ENCODE assay signal across 23 cellular contexts in genomic region chr16:76777721-76778120, GRCh38.
DNase-seq lines count a peak whose midpoint lies in the region; ATAC-seq and TF ChIP-seq lines count a peak whose summit lies in the region.
"Had no signal": no experiment of that assay in that cellular context is flagged by ENCODE, and none has a peak within 500 bp of the region (broad histone marks: within the 10 kb centered on the region; RNA-seq: fewer than 3 reads in every experiment).

No MANE protein-coding gene starts in this region.

- BruUV-seq in MCF 10A (replicated peaks; lab: Mats Ljungman, UMichigan) (no TSS peak), mammary epithelial cell (replicated peaks; lab: Mats Ljungman, UMichigan) (TSS peak; percentile 96)

- in situ Hi-C loops in mammary epithelial cell (cut with MboI; ENCODE audit: low sequenced_read_pairs in 2 of 2): no loop called here

- H3K27me3 ChIP-seq in breast epithelium: no peaks in the 10 kb centered on the region
- no peaks in the 10 kb centered on the region for H3K27me3 ChIP-seq in mammary epithelial cell (ENCODE audit: insufficient read depth, low read length)
- H3K27me3 ChIP-seq: BE2C; BLaER1 treated with 17β-estradiol and CSF1 and Interleukin-3, amounts not matched to agents 10 nM and 100 nM had no signal

- H3K4me3 ChIP-seq in breast epithelium: no peak overlapping the region
- H3K4me3 ChIP-seq in mammary epithelial cell (replicated peaks in 1 of 3; ENCODE audit: insufficient read depth in 1 of 3, low read depth in 2 of 3, low read length in 3 of 3): no peak overlapping the region
- H3K4me3 ChIP-seq: A549; BLaER1 treated with 17β-estradiol and CSF1 and Interleukin-3, amounts not matched to agents 10 nM and 100 nM; GM23338 had no signal

- H3K27ac Mint-ChIP-seq in MCF 10A (ENCODE audit: low read depth, unreplicated experiment): peak overlapping the region; percentile 87
- H3K27ac Mint-ChIP-seq: CD14-positive monocyte; CD4-positive, alpha-beta T cell; CD8-positive, alpha-beta memory T cell; GM23338; H9 had no signal

- peak overlapping the region; percentile 30 for H3K4me2 ChIP-seq in mammary epithelial cell (ENCODE audit: insufficient read depth, low read depth, low read length)
- H3K4me2 ChIP-seq: A549; BLaER1 treated with 17β-estradiol and CSF1 and Interleukin-3, amounts not matched to agents 10 nM and 100 nM; GM23338 had no signal

- intact Hi-C loops in MCF 10A (cut with micrococcal nuclease): no loop called here
- intact Hi-C loops in breast epithelium (cut with DNase I; ENCODE audit: low total_unique reads): no loop called here
- intact Hi-C loops in mammary epithelial cell (cut with micrococcal nuclease): loop anchor here (5.0 kb wide), 1 partner anchor 40 kb away; no protein-coding TSS in a partner anchor

- CTCF ChIA-PET in MCF 10A (lab: Yijun Ruan, JAX): interaction anchor here (0.5 to 0.7 kb wide), 2 partner anchors 12 to 392 kb away, joined by 3 read pairs; no protein-coding TSS in a partner anchor
- CTCF ChIA-PET in mammary epithelial cell (lab: Charles Lee; ENCODE audit: low non-redundant PET): interaction anchor here (0.6 kb wide), 1 partner anchor 14 kb away, joined by 3 read pairs; no protein-coding TSS in a partner anchor

- 21% methylated on average over 5 of the region's 5 CpGs for WGBS in mammary epithelial cell (ENCODE audit: low coverage, missing lambda C conversion rate)

- H3K4me1 Mint-ChIP-seq in MCF 10A (ENCODE audit: insufficient read depth, unreplicated experiment): peaks cover 45% of the 10 kb centered on the region
- H3K4me1 Mint-ChIP-seq: CD14-positive monocyte; CD8-positive, alpha-beta memory T cell; GM23338; H9 had no signal

- H3K9me3 ChIP-seq in breast epithelium: peaks cover 0 to 6% of the 10 kb centered on the region in 2 donors
- H3K9me3 ChIP-seq in mammary epithelial cell (replicated peaks; ENCODE audit: insufficient read depth, low read length): no peaks in the 10 kb centered on the region
- H3K9me3 ChIP-seq: A549; BE2C; BLaER1 treated with 17β-estradiol and CSF1 and Interleukin-3, amounts not matched to agents 10 nM and 100 nM had no signal

- no peak for TF ChIP-seq POLR2A in breast epithelium (IDR thresholded peaks at IDR 0.05)

- DNase-seq in MCF 10A (ENCODE audit: unreplicated experiment): peak; percentile 66
- no peak for DNase-seq in breast epithelium (ENCODE audit: low spot score in 2 of 2)
- peak; percentile 58 for DNase-seq in mammary epithelial cell
- DNase-seq in epithelial cell of prostate (ENCODE audit: low read depth, low spot score): no peak
- no peak for DNase-seq in SIG-M5 (lab: John Stamatoyannopoulos, UW)
- DNase-seq in NCI-H82 (lab: John Stamatoyannopoulos, UW): no peak
- DNase-seq: 8988T; ACHN; AML-193; BE2C; Calu3; CD4-positive, alpha-beta T cell; CD8-positive, alpha-beta memory T cell; COR-L47; DMS53; DND-41; H9 had no signal

- no peaks in the 10 kb centered on the region for H3K79me2 ChIP-seq in mammary epithelial cell (ENCODE audit: insufficient read depth, low read length)

- no peaks in the 10 kb centered on the region for H3K36me3 Mint-ChIP-seq in MCF 10A (ENCODE audit: insufficient read depth, unreplicated experiment)
- H3K36me3 Mint-ChIP-seq: CD14-positive monocyte; CD8-positive, alpha-beta memory T cell had no signal

- H3K9ac ChIP-seq in mammary epithelial cell (ENCODE audit: insufficient read depth, low read length): no peak overlapping the region
- H3K9ac ChIP-seq: BLaER1 treated with 17β-estradiol and CSF1 and Interleukin-3, amounts not matched to agents 10 nM and 100 nM had no signal

- dilution Hi-C loops in mammary epithelial cell (cut with HindIII; ENCODE audit: low sequenced_read_pairs): no loop called here

- no peaks in the 10 kb centered on the region for H3K27me3 Mint-ChIP-seq in MCF 10A (ENCODE audit: insufficient read depth, unreplicated experiment)
- H3K27me3 Mint-ChIP-seq: CD4-positive, alpha-beta T cell had no signal

- H3K27ac ChIP-seq in breast epithelium: no peak overlapping the region
- H3K27ac ChIP-seq in mammary epithelial cell (ENCODE audit: insufficient read depth, low read depth, low read length): no peak overlapping the region
- peak overlapping the region; percentile 30 for H3K27ac ChIP-seq in epithelial cell of prostate
- H3K27ac ChIP-seq: A549; BLaER1 treated with 17β-estradiol and CSF1 and Interleukin-3, amounts not matched to agents 10 nM and 100 nM had no signal

- H3K9me3 Mint-ChIP-seq in MCF 10A (ENCODE audit: unreplicated experiment): peaks cover 12% of the 10 kb centered on the region
- H3K9me3 Mint-ChIP-seq: H9 had no signal

- POLR2A ChIA-PET in MCF 10A (lab: Yijun Ruan, JAX): interaction anchor here (0.7 to 2.3 kb wide), 5 partner anchors 23 to 133 kb away, joined by 3 to 7 read pairs (median 4); no protein-coding TSS in a partner anchor

- no peaks in the 10 kb centered on the region for H4K20me1 ChIP-seq in mammary epithelial cell (ENCODE audit: insufficient read depth, low read length)
- H4K20me1 ChIP-seq: BLaER1 treated with 17β-estradiol and CSF1 and Interleukin-3, amounts not matched to agents 10 nM and 100 nM had no signal

- H3K4me1 ChIP-seq in breast epithelium: no peaks in the 10 kb centered on the region
- H3K4me1 ChIP-seq in mammary epithelial cell (ENCODE audit: insufficient read depth, low read length): peaks cover 9% of the 10 kb centered on the region
- H3K4me1 ChIP-seq: A549; BE2C; BLaER1 treated with 17β-estradiol and CSF1 and Interleukin-3, amounts not matched to agents 10 nM and 100 nM had no signal

- TF ChIP-seq CTCF in MCF 10A (IDR thresholded peaks at IDR 0.05; ENCODE audit: unreplicated experiment) (no peak), breast epithelium (IDR thresholded peaks at IDR 0.05) (no peak), mammary epithelial cell (conservative IDR thresholded peaks at IDR 0.05 in 1 of 2, IDR thresholded peaks at IDR 0.05 in 1 of 2; ENCODE audit: extremely low read depth in 1 of 2, insufficient read depth in 1 of 2, low read depth in 1 of 2, low read length in 2 of 2) (no peak)

- no peak for ATAC-seq in GM18858 (IDR thresholded peaks at IDR 0.05; ENCODE audit: unreplicated experiment)
- ATAC-seq: A549, GM23338, HCT116 had no signal

- H2AFZ ChIP-seq in mammary epithelial cell (ENCODE audit: low read depth, low read length): peak overlapping the region; percentile 62
- H2AFZ ChIP-seq: GM23338 had no signal

- H3K36me3 ChIP-seq in breast epithelium (no peaks in the 10 kb centered on the region), mammary epithelial cell (ENCODE audit: insufficient read depth, low read length) (no peaks in the 10 kb centered on the region)
- H3K36me3 ChIP-seq: BE2C; BLaER1 treated with 17β-estradiol and CSF1 and Interleukin-3, amounts not matched to agents 10 nM and 100 nM had no signal

- no peak overlapping the region for H3K4me3 Mint-ChIP-seq in MCF 10A (ENCODE audit: unreplicated experiment)
- H3K4me3 Mint-ChIP-seq: CD14-positive monocyte; CD4-positive, alpha-beta T cell; CD8-positive, alpha-beta memory T cell; GM23338; H9 had no signal

Comparison
In these comparisons a context has a peak if more than half of its experiments do, and no peak if none do; other contexts are left out.
1. DNase-seq: peak in MCF 10A (single experiment) and mammary epithelial cell (single experiment); none in breast epithelium (0 of 2), epithelial cell of prostate (single experiment), SIG-M5 (single experiment) and NCI-H82 (single experiment).